1 cellular context compared by ENCODE assay signal in the genomic region with DNA sequence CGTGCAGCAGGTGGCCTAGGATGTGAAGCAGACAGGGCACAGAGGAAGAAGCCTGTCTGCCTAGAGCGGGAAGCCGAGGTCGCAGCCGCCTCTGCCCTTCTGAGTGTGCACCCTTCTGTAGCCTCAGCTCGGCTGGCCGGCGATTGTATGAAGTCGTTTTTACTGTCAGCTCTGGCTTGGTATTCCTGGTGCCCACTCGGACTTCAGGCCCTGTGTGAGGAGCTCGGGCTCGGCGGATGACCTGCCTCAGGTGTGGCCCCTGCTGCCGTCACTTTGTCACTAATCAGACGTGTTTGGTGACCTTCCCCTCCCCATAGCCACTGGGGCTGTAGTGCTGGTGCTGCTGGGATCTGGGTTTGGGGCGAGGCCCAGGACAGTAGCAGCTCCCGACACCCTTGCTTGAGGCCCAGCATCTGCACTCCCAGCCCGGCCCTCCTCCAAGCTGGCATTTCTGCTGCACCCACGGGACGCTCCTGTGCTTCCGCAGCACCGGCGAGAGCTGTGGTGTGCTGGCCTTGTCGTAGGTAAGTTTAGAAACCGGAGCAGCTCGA.
TF ChIP-seq lines count a peak whose summit lies in the region.

No MANE protein-coding gene starts in this region.

TF ChIP-seq in H1, 55 proteins besides CTCF, POLR2A, EP300 and RAD21:
- TF ChIP-seq JUN (IDR thresholded peaks at IDR 0.05; ENCODE audit: low read depth, low read length) (no peak), SIN3A (conservative IDR thresholded peaks at IDR 0.05 in 1 of 2, IDR thresholded peaks at IDR 0.05 in 1 of 2; ENCODE audit: low read depth in 1 of 2, low read length in 2 of 2) (no peak), SUZ12 (IDR thresholded peaks at IDR 0.05; ENCODE audit: low read length) (no peak), NANOG (IDR thresholded peaks at IDR 0.05; ENCODE audit: insufficient read depth, low read depth, low read length, poor library complexity, severe bottlenecking) (no peak), SP4 (IDR thresholded peaks at IDR 0.05; ENCODE audit: low read length) (no peak), KDM1A (IDR thresholded peaks at IDR 0.05; ENCODE audit: borderline replicate concordance, low read length) (no peak), NRF1 (IDR thresholded peaks at IDR 0.05; ENCODE audit: low read depth, low read length) (no peak), BACH1 (IDR thresholded peaks at IDR 0.05; ENCODE audit: low read length) (no peak), HDAC6 (IDR thresholded peaks at IDR 0.05; ENCODE audit: low read depth, low read length) (no peak)
TF ChIP-seq in H1: peak in this region for 0.
